In genomic region chr13:98423417-98423816, GRCh38 we compare ENCODE assay signal across 32 cellular contexts.
"Had no signal": no experiment of that assay in that cellular context is flagged by ENCODE, and none has a peak within 500 bp of the region (broad histone marks: within the 10 kb centered on the region; RNA-seq: fewer than 3 reads in every experiment).

No MANE protein-coding gene starts in this region.

- H3K9me3 Mint-ChIP-seq: natural killer cell treated with Interleukin-12 subunit alpha and Interleukin-12 subunit beta and Interleukin-15 and Interleukin-18, amount 100 ng/mL, for 72 hours; nephron progenitor cell; neural crest cell; stimulated activated memory B cell treated with anti-CD40 and anti-IgM and Interleukin-4, amounts not matched to agents 10 μg/mL and 1 μg/mL and 100 μg/mL, for 72 hours; stimulated activated naive CD8-positive, alpha-beta T cell treated with anti-CD3 and anti-CD28 coated beads, Interleukin-15, amount 100 ng/mL, for 72 hours; type B pancreatic cell had no signal

- H3K4me3 Mint-ChIP-seq: naive B cell; naive thymus-derived CD8-positive, alpha-beta T cell; natural killer cell treated with Interleukin-12 subunit alpha and Interleukin-12 subunit beta and Interleukin-15 and Interleukin-18, amount 100 ng/mL, for 72 hours; nephron progenitor cell; neural crest cell; stimulated activated memory B cell treated with anti-CD40 and anti-IgM and Interleukin-4, amounts not matched to agents 10 μg/mL and 1 μg/mL and 100 μg/mL, for 72 hours; stimulated activated naive CD8-positive, alpha-beta T cell treated with anti-CD3 and anti-CD28 coated beads, Interleukin-15, amount 100 ng/mL, for 72 hours; type B pancreatic cell had no signal

- H3K27me3 ChIP-seq: neutrophil, ovary, right lobe of liver, spleen, suprapubic skin, testis, tibial artery, transverse colon, upper lobe of right lung, uterus had no signal

- H3K36me3 Mint-ChIP-seq: naive B cell; naive thymus-derived CD8-positive, alpha-beta T cell; natural killer cell treated with Interleukin-12 subunit alpha and Interleukin-12 subunit beta and Interleukin-15 and Interleukin-18, amount 100 ng/mL, for 72 hours; stimulated activated memory B cell treated with anti-CD40 and anti-IgM and Interleukin-4, amounts not matched to agents 10 μg/mL and 1 μg/mL and 100 μg/mL, for 72 hours had no signal

- H3K9me3 ChIP-seq: neutrophil, ovary, psoas muscle, right lobe of liver, spleen, suprapubic skin, testis, tibial artery, transverse colon, upper lobe of right lung, uterus had no signal

- DNase-seq: naive B cell; naive thymus-derived CD8-positive, alpha-beta T cell; nephron progenitor cell; nucleus accumbens; ovary; psoas muscle; right cardiac atrium; right lobe of liver; spleen; stimulated activated CD4-positive, alpha-beta T cell treated with anti-CD3 and anti-CD28 coated beads, Interleukin-12 subunit alpha, Interleukin-12 subunit beta, amount 100 ng/mL, for 4 hours; stimulated activated CD4-positive, alpha-beta T cell treated with anti-CD3 and anti-CD28 coated beads, Interleukin-1b, Interleukin-23, amount 100 ng/mL, for 48 hours; stimulated activated CD4-positive, alpha-beta T cell treated with anti-CD3 and anti-CD28 coated beads, Interleukin-4, amount 100 ng/mL, for 1 hour; stimulated activated CD4-positive, alpha-beta T cell treated with anti-CD3 and anti-CD28 coated beads, Interleukin-4, amount 100 ng/mL, for 4 hours; stimulated activated CD8-positive, alpha-beta memory T cell treated with anti-CD3 and anti-CD28 coated beads, Interleukin-4, amount 100 ng/mL, for 48 hours; stimulated activated naive CD4-positive, alpha-beta T cell; stimulated activated naive CD8-positive, alpha-beta T cell treated with anti-CD3 and anti-CD28 coated beads, Interleukin-15, amount 100 ng/mL, for 72 hours; stimulated activated naive CD8-positive, alpha-beta T cell treated with anti-CD3 and anti-CD28 coated beads, Interleukin-15, Interleukin-2, amounts not matched to agents 100 U/mL and 50 U/mL, for 24 hours; substantia nigra; testis; tibial artery; transverse colon; upper lobe of right lung; uterus had no signal

- H3K36me3 ChIP-seq: neutrophil, ovary, uterus had no signal

- ATAC-seq: naive thymus-derived CD8-positive, alpha-beta T cell; natural killer cell treated with Interleukin-12 subunit alpha and Interleukin-12 subunit beta and Interleukin-15 and Interleukin-18, amount 100 ng/mL, for 72 hours; psoas muscle; right cardiac atrium; right lobe of liver; stimulated activated memory B cell treated with anti-CD40 and anti-IgM and Interleukin-4, amounts not matched to agents 10 μg/mL and 1 μg/mL and 100 μg/mL, for 72 hours; stimulated activated naive CD8-positive, alpha-beta T cell treated with anti-CD3 and anti-CD28 coated beads, Interleukin-15, amount 100 ng/mL, for 72 hours; stimulated activated naive CD8-positive, alpha-beta T cell treated with anti-CD3 and anti-CD28 coated beads, Interleukin-15, Interleukin-2, amounts not matched to agents 100 U/mL and 50 U/mL, for 24 hours; upper lobe of right lung had no signal

- H3K27me3 Mint-ChIP-seq: progenitor cell of endocrine pancreas; stimulated activated naive CD8-positive, alpha-beta T cell treated with anti-CD3 and anti-CD28 coated beads, Interleukin-15, amount 100 ng/mL, for 72 hours; type B pancreatic cell had no signal

- H3K4me3 ChIP-seq: ovary, psoas muscle, right lobe of liver, skin epidermis, smooth muscle cell, spleen, suprapubic skin, testis, tibial artery, transverse colon, upper lobe of right lung, uterus had no signal

- H3K4me1 ChIP-seq: psoas muscle, right lobe of liver, spleen, suprapubic skin, testis, tibial artery, transverse colon, upper lobe of right lung, uterus had no signal

- H3K4me1 Mint-ChIP-seq: naive B cell; naive thymus-derived CD8-positive, alpha-beta T cell; stimulated activated memory B cell treated with anti-CD40 and anti-IgM and Interleukin-4, amounts not matched to agents 10 μg/mL and 1 μg/mL and 100 μg/mL, for 72 hours; stimulated activated naive CD8-positive, alpha-beta T cell treated with anti-CD3 and anti-CD28 coated beads, Interleukin-15, amount 100 ng/mL, for 72 hours had no signal

- H3K27ac Mint-ChIP-seq: naive B cell; naive thymus-derived CD8-positive, alpha-beta T cell; natural killer cell treated with Interleukin-12 subunit alpha and Interleukin-12 subunit beta and Interleukin-15 and Interleukin-18, amount 100 ng/mL, for 72 hours; nephron progenitor cell; progenitor cell of endocrine pancreas; stimulated activated memory B cell treated with anti-CD40 and anti-IgM and Interleukin-4, amounts not matched to agents 10 μg/mL and 1 μg/mL and 100 μg/mL, for 72 hours; stimulated activated naive CD8-positive, alpha-beta T cell treated with anti-CD3 and anti-CD28 coated beads, Interleukin-15, amount 100 ng/mL, for 72 hours had no signal

- H3K27ac ChIP-seq: neutrophil, ovary, psoas muscle, right lobe of liver, skin epidermis, spleen, suprapubic skin, testis, tibial artery, transverse colon, upper lobe of right lung, uterus had no signal
